In genomic region chr19:43470288-43470687, GRCh38 we compare ENCODE assay signal across 8 cellular contexts. TPM values are rescaled to one million over a fixed set of nuclear protein-coding genes. Genes with fewer than 3 reads are reported as not detected.
A peak's percentile ranks its signal among the peaks of the same experiment; 100 is the strongest.
DNase-seq lines count a peak whose midpoint lies in the region; ATAC-seq and TF ChIP-seq lines count a peak whose summit lies in the region.
"Had no signal": no experiment of that assay in that cellular context is flagged by ENCODE, and none has a peak within 500 bp of the region (broad histone marks: within the 10 kb centered on the region; RNA-seq: fewer than 3 reads in every experiment).

No MANE protein-coding gene starts in this region.

- 61 to 66% methylated on average over 10 of the region's 10 CpGs for WGBS in lower leg skin, 2 donors

- ATAC-seq in GM21825 (IDR thresholded peaks at IDR 0.05; ENCODE audit: unreplicated experiment) (no peak), natural killer cell (no peak)

- no peak for TF ChIP-seq POLR2A in lower leg skin (IDR thresholded peaks at IDR 0.05)

- H3K36me3 Mint-ChIP-seq in endothelial cell (ENCODE audit: low read depth, unreplicated experiment) (no peaks in the 10 kb centered on the region), natural killer cell (no peaks in the 10 kb centered on the region)

- H3K4me1 Mint-ChIP-seq in endothelial cell (ENCODE audit: unreplicated experiment) = peaks cover 8% of the 10 kb centered on the region
- peaks cover 8 to 31% of the 10 kb centered on the region in 2 donors for H3K4me1 Mint-ChIP-seq in natural killer cell

- H3K9me3 Mint-ChIP-seq in endothelial cell (ENCODE audit: unreplicated experiment) = no peaks in the 10 kb centered on the region
- no peaks in the 10 kb centered on the region for H3K9me3 Mint-ChIP-seq in natural killer cell

- peak; percentile 90 for DNase-seq in RKO (ENCODE audit: low spot score)
- peak; percentile 25 for DNase-seq in activated CD8-positive, alpha-beta memory T cell treated with anti-CD3 and anti-CD28 coated beads, Interleukin-2, amount 50 U/mL, for 24 hours (ENCODE audit: extremely low read depth)
- DNase-seq in endothelial cell (ENCODE audit: low spot score) = no peak
- peak; percentile 19 for DNase-seq in stimulated activated CD8-positive, alpha-beta memory T cell treated with anti-CD3 and anti-CD28 coated beads, Interleukin-12 subunit alpha, Interleukin-12 subunit beta, amount 100 ng/mL, for 24 hours (ENCODE audit: extremely low read depth)
- DNase-seq in lower leg skin (ENCODE audit: low spot score in 2 of 2) = no peak
- DNase-seq in natural killer cell = no peak
- DNase-seq: NCI-H2029 had no signal

- H3K27me3 Mint-ChIP-seq in endothelial cell (ENCODE audit: unreplicated experiment) (peaks cover 3% of the 10 kb centered on the region), natural killer cell (ENCODE audit: low read depth in 2 of 2) (peaks cover 0 to 3% of the 10 kb centered on the region in 2 donors)

- H3K4me3 Mint-ChIP-seq in endothelial cell (ENCODE audit: unreplicated experiment) = no peak overlapping the region
- H3K4me3 Mint-ChIP-seq in natural killer cell = no peak overlapping the region

- no peak overlapping the region for H3K4me3 ChIP-seq in lower leg skin (ENCODE audit: low read depth, poor library complexity, severe bottlenecking)

- peak overlapping the region; percentile 58 for H3K27ac Mint-ChIP-seq in endothelial cell (ENCODE audit: unreplicated experiment)
- no peak overlapping the region for H3K27ac Mint-ChIP-seq in natural killer cell

- TF ChIP-seq CTCF in endothelial cell (IDR thresholded peaks at IDR 0.05; ENCODE audit: unreplicated experiment) (no peak), lower leg skin (IDR thresholded peaks at IDR 0.05) (no peak), natural killer cell (IDR thresholded peaks at IDR 0.05) (no peak)

- intact Hi-C loops in lower leg skin (cut with DNase I; ENCODE audit: low total_unique reads) (no loop called here), natural killer cell (cut with micrococcal nuclease) (no loop called here)

RNA-seq across cellular contexts. Expression of gene LYPD3, which starts 4.9 kb away (rescaled TPM):
- total RNA-seq in endothelial cell (ENCODE audit: unreplicated experiment) = 0.67 TPM
- total RNA-seq in lower leg skin = 100 to 1,000 TPM; 344 to 549 (median 466) TPM
- 1 to 10 TPM; 1.3 to 2.4 (median 1.7) TPM for total RNA-seq in natural killer cell

RNA-seq across cellular contexts. Expression of gene PHLDB3, which starts 34.3 kb away (rescaled TPM):
- total RNA-seq in endothelial cell (ENCODE audit: unreplicated experiment) (9.6 TPM), lower leg skin (100 to 1,000 TPM in 2 of 4 donors, 10 to 100 TPM in 2; 86.9 to 136 (median 114) TPM), natural killer cell (10 to 100 TPM; 24.5 to 24.9 (median 24.8) TPM)

RNA-seq across cellular contexts. Expression of gene TEX101, which starts 55.6 kb away (rescaled TPM):
- not detected for total RNA-seq in endothelial cell (ENCODE audit: unreplicated experiment)
- under 1 TPM in 1 of 4 donors, not detected in 3; 0.74 TPM for total RNA-seq in lower leg skin
- 1 to 10 TPM in 1 of 3 donors, not detected in 2; 1.4 TPM for total RNA-seq in natural killer cell

RNA-seq across cellular contexts. Expression of gene ETHE1, which starts 56.7 kb away (rescaled TPM):
- total RNA-seq in endothelial cell (ENCODE audit: unreplicated experiment) (42.9 TPM), lower leg skin (10 to 100 TPM; 63.4 to 79.3 (median 72.8) TPM), natural killer cell (10 to 100 TPM; 22.0 to 25.6 (median 24.6) TPM)

Comparison
In these comparisons a context has a peak if more than half of its experiments do, and no peak if none do; other contexts are left out.
1. DNase-seq: peak in RKO (single experiment), activated CD8-positive, alpha-beta memory T cell treated with anti-CD3 and anti-CD28 coated beads, Interleukin-2, amount 50 U/mL, for 24 hours (single experiment) and stimulated activated CD8-positive, alpha-beta memory T cell treated with anti-CD3 and anti-CD28 coated beads, Interleukin-12 subunit alpha, Interleukin-12 subunit beta, amount 100 ng/mL, for 24 hours (single experiment); none in endothelial cell (single experiment), lower leg skin (0 of 2) and natural killer cell (single experiment).
2. RNA of gene LYPD3, which starts 4.9 kb away (total RNA-seq): 344 to 549 TPM in lower leg skin; 1.3 to 2.4 TPM in natural killer cell and 0.67 TPM in endothelial cell (single experiment); every median in the first group is over 100 times any median in the second.